ENCODE assay signal across 25 cellular contexts in genomic region chr10:125992244-125992643, GRCh38.
"Had no signal": no experiment of that assay in that cellular context is flagged by ENCODE, and none has a peak within 500 bp of the region (broad histone marks: within the 10 kb centered on the region; RNA-seq: fewer than 3 reads in every experiment).

No MANE protein-coding gene starts in this region.

- H3K4me1 Mint-ChIP-seq: naive thymus-derived CD4-positive, alpha-beta T cell had no signal

- H3K27ac Mint-ChIP-seq: activated naive CD8-positive, alpha-beta T cell; naive thymus-derived CD4-positive, alpha-beta T cell had no signal

- DNase-seq: activated CD4-positive, alpha-beta T cell treated with anti-CD3 and anti-CD28 coated beads for 48 hours; activated CD4-positive, alpha-beta T cell treated with anti-CD3 and anti-CD28 coated beads, Interleukin-2, amount 50 U/mL, for 48 hours; activated CD8-positive, alpha-beta memory T cell treated with anti-CD3 and anti-CD28 coated beads for 24 hours; activated effector memory CD4-positive, alpha-beta T cell treated with Interleukin-2 at 50 U/mL for 16 hours; activated naive CD4-positive, alpha-beta T cell treated with Interleukin-2 at 50 U/mL for 16 hours; anterior cingulate cortex; body of pancreas; cerebellar nuclear complex; colonic mucosa; effector CD8-positive, alpha-beta T cell; left lung; lower lobe of right lung; midbrain; naive thymus-derived CD4-positive, alpha-beta T cell; posterior cingulate gyrus; right lobe of liver; stimulated activated CD4-positive, alpha-beta T cell treated with anti-CD3 and anti-CD28 coated beads, Interleukin-2, amount 100 ng/mL, for 48 hours; stimulated activated naive CD4-positive, alpha-beta T cell treated with Interleukin-2 at 50 U/mL for 16 hours; T1000; WERI-Rb-1 had no signal

- H3K9me3 ChIP-seq: body of pancreas, colonic mucosa, left lung, lower lobe of right lung, right lobe of liver, tibial nerve had no signal

- H3K36me3 ChIP-seq: cardiac muscle cell, colonic mucosa, left lung, lower lobe of right lung, right lobe of liver, tibial nerve, WERI-Rb-1 had no signal

- FAIRE-seq: frontal cortex had no signal

- H3K27ac ChIP-seq: body of pancreas, cardiac muscle cell, colonic mucosa, left lung, lower lobe of right lung, right lobe of liver, tibial nerve, WERI-Rb-1 had no signal

- H3K27me3 ChIP-seq: body of pancreas, cardiac muscle cell, colonic mucosa, left lung, right lobe of liver, tibial nerve had no signal

- H3K4me3 ChIP-seq: body of pancreas, cardiac muscle cell, colonic mucosa, left lung, lower lobe of right lung, right lobe of liver, tibial nerve had no signal

- H3K4me1 ChIP-seq: body of pancreas, colonic mucosa, left lung, lower lobe of right lung, right lobe of liver, tibial nerve had no signal

- H3K9me3 Mint-ChIP-seq: neural crest cell had no signal

- H3K36me3 Mint-ChIP-seq: naive thymus-derived CD4-positive, alpha-beta T cell had no signal

- H3K4me3 Mint-ChIP-seq: activated naive CD8-positive, alpha-beta T cell; naive thymus-derived CD4-positive, alpha-beta T cell; neural crest cell had no signal
